8 cellular contexts compared by ENCODE assay signal in the genomic region with DNA sequence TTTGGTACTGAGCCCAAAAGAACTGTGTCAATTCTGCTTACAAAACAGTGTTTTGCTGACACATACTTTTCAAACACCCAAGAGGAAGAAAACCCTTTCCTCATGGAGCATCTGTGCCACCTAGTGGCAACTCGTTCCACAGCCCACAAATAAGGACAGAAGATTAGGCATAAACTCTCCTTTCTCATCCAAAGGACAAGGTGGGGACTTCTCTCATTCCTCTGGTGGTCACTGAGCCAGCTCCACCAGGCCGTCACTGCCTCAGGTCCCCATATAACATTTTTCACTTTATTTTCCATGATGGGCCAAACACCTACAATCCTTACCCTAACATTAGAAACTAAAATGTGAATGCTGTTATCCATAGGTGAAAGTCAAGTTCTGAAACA.
DNase-seq lines count a peak whose midpoint lies in the region; ATAC-seq and TF ChIP-seq lines count a peak whose summit lies in the region.

No MANE protein-coding gene starts in this region.

- no peak for ATAC-seq in activated CD8-positive, alpha-beta memory T cell treated with anti-CD3 and anti-CD28 coated beads, Interleukin-2, amount 10 ng/mL, durations not matched to agents 7 days and 5 days
- no peak for ATAC-seq in HG03442 (IDR thresholded peaks at IDR 0.05; ENCODE audit: unreplicated experiment)

- H3K27me3 Mint-ChIP-seq in activated CD8-positive, alpha-beta memory T cell treated with anti-CD3 and anti-CD28 coated beads, Interleukin-2, amount 10 ng/mL, durations not matched to agents 7 days and 5 days = no peaks in the 10 kb centered on the region
- H3K27me3 Mint-ChIP-seq in mesothelial cell of epicardium (ENCODE audit: low read depth) = no peaks in the 10 kb centered on the region

- DNase-seq in HK-2 (ENCODE audit: unreplicated experiment) (peak; percentile 48), NOMO-1 (lab: John Stamatoyannopoulos, UW; ENCODE audit: unreplicated experiment in 2 of 2) (peak; percentile 27 to 75), epidermal melanocyte (ENCODE audit: insufficient read length, low spot score) (peak; percentile 57), mesothelial cell of epicardium (ENCODE audit: low spot score in 2 of 2, unreplicated experiment in 2 of 2) (peak in 1 of 2 experiments; percentile 68)
- peak; percentile 78 for DNase-seq in activated CD8-positive, alpha-beta memory T cell treated with anti-CD3 and anti-CD28 coated beads, Interleukin-2, amount 10 ng/mL, durations not matched to agents 7 days and 5 days
- DNase-seq in stimulated activated CD8-positive, alpha-beta memory T cell treated with anti-CD3 and anti-CD28 coated beads, Interleukin-4, amount 100 ng/mL, for 1 hour (ENCODE audit: low read depth in 2 of 2, low spot score in 1 of 2) = peak; percentile 35 to 52

- no peaks in the 10 kb centered on the region for H3K9me3 Mint-ChIP-seq in activated CD8-positive, alpha-beta memory T cell treated with anti-CD3 and anti-CD28 coated beads, Interleukin-2, amount 10 ng/mL, durations not matched to agents 7 days and 5 days (ENCODE audit: low read depth)
- H3K9me3 Mint-ChIP-seq in mesothelial cell of epicardium = no peaks in the 10 kb centered on the region

- peaks cover 26% of the 10 kb centered on the region for H3K4me1 Mint-ChIP-seq in activated CD8-positive, alpha-beta memory T cell treated with anti-CD3 and anti-CD28 coated beads, Interleukin-2, amount 10 ng/mL, durations not matched to agents 7 days and 5 days
- H3K4me1 Mint-ChIP-seq in mesothelial cell of epicardium = peaks cover 8% of the 10 kb centered on the region

- H3K36me3 Mint-ChIP-seq in activated CD8-positive, alpha-beta memory T cell treated with anti-CD3 and anti-CD28 coated beads, Interleukin-2, amount 10 ng/mL, durations not matched to agents 7 days and 5 days = peaks cover 30% of the 10 kb centered on the region
- peaks cover 16% of the 10 kb centered on the region for H3K36me3 Mint-ChIP-seq in mesothelial cell of epicardium

- TF ChIP-seq CTCF in C4-2B (conservative IDR thresholded peaks at IDR 0.05) (peak; percentile 97), mesothelial cell of epicardium (IDR thresholded peaks at IDR 0.05; ENCODE audit: unreplicated experiment) (peak; percentile 72)

- no peak overlapping the region for H3K27ac Mint-ChIP-seq in activated CD8-positive, alpha-beta memory T cell treated with anti-CD3 and anti-CD28 coated beads, Interleukin-2, amount 10 ng/mL, durations not matched to agents 7 days and 5 days
- peak overlapping the region; percentile 9 for H3K27ac Mint-ChIP-seq in mesothelial cell of epicardium

- no peak overlapping the region for H3K27ac ChIP-seq in C4-2B

- CTCF ChIA-PET in activated CD8-positive, alpha-beta memory T cell treated with anti-CD3 and anti-CD28 coated beads, Interleukin-2, amount 10 ng/mL, durations not matched to agents 7 days and 5 days (lab: Charles Lee) = interaction anchor here (0.9 to 4.4 kb wide), 7 partner anchors 12 to 209 kb away, joined by 3 to 24 read pairs (median 7); a partner anchor contains a TSS

- H3K4me3 Mint-ChIP-seq in activated CD8-positive, alpha-beta memory T cell treated with anti-CD3 and anti-CD28 coated beads, Interleukin-2, amount 10 ng/mL, durations not matched to agents 7 days and 5 days = no peak overlapping the region
- H3K4me3 Mint-ChIP-seq in mesothelial cell of epicardium = no peak overlapping the region
